20 cellular contexts compared by ENCODE assay signal in the genomic region with DNA sequence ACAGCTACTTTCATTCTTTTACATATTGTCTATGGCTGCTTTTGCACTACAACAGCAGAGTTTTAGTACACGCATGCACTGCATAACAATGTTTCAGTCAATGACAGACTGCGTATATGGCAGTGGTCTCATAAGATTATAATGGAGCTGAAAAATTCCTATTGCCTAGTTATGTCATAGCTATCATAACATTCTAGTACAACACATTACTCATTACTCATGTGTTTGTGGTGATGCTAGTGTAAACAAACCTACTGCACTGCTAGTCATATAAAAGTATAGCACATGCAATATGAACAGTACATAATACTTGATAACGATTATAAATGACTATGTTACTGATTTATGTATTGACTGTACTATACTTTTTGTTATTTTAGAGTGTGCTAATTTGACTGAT. TPM values are rescaled to one million over a fixed set of nuclear protein-coding genes. Genes with fewer than 3 reads are reported as not detected.
DNase-seq lines count a peak whose midpoint lies in the region; ATAC-seq and TF ChIP-seq lines count a peak whose summit lies in the region.
"Had no signal": no experiment of that assay in that cellular context is flagged by ENCODE, and none has a peak within 500 bp of the region (broad histone marks: within the 10 kb centered on the region; RNA-seq: fewer than 3 reads in every experiment).

No MANE protein-coding gene starts in this region.

- peak; percentile 45 for ATAC-seq in foreskin keratinocyte
- no peak for ATAC-seq in left ventricle myocardium superior
- ATAC-seq in Right ventricle myocardium inferior = no peak
- ATAC-seq in right lobe of liver = no peak
- ATAC-seq: HepG2 had no signal

- H3K27me3 ChIP-seq in foreskin keratinocyte (peaks cover 3% of the 10 kb centered on the region), right lobe of liver (no peaks in the 10 kb centered on the region)

- H3K4me1 ChIP-seq in foreskin keratinocyte (no peaks in the 10 kb centered on the region), right lobe of liver (no peaks in the 10 kb centered on the region)

- no peaks in the 10 kb centered on the region for H3K36me3 ChIP-seq in right lobe of liver

- WGBS in right lobe of liver (ENCODE audit: insufficient coverage, low coverage, low lambda C conversion rate, missing lambda C conversion rate) = 83% methylated on average over 3 of the region's 3 CpGs

- TF ChIP-seq POLR2A in right lobe of liver (IDR thresholded peaks at IDR 0.05) = no peak

- H3K9me3 ChIP-seq in right lobe of liver = no peaks in the 10 kb centered on the region

- H3K4me3 ChIP-seq in right lobe of liver = no peak overlapping the region
- H3K4me3 ChIP-seq: SK-N-MC had no signal

- DNase-seq in ELR (ENCODE audit: low read depth) = peak; percentile 71
- DNase-seq in LHCN-M2 (ENCODE audit: low read depth) = peak; percentile 36
- DNase-seq in amniotic epithelial cell (ENCODE audit: low read depth) = peak; percentile 13
- DNase-seq in foreskin keratinocyte = peak in 1 of 2 donors; percentile 28
- DNase-seq in ecto neural progenitor cell (ENCODE audit: low spot score) = no peak
- DNase-seq in left ventricle myocardium superior = no peak
- DNase-seq in Right ventricle myocardium inferior (ENCODE audit: missing footprints) = no peak
- no peak for DNase-seq in right lobe of liver
- DNase-seq: AML-193; CD4-positive, CD25-positive, alpha-beta regulatory T cell; Karpas-422; MV-4-11; NCI-H1436 treated with DMSO at 0.1 percent for 48 hours; NCI-H2081; NCI-H2227 treated with DMSO at 0.1 percent for 48 hours; NCI-H526 treated with DMSO at 0.1 percent for 48 hours; NK-92 treated with Interleukin-12 subunit alpha and Interleukin-12 subunit beta, amount 100 ng/mL, for 24 hours; OCI-M1 had no signal

- TF ChIP-seq CTCF in foreskin keratinocyte (conservative IDR thresholded peaks at IDR 0.05) (no peak), right lobe of liver (IDR thresholded peaks at IDR 0.05) (no peak)

- intact Hi-C loops in left ventricle myocardium superior (cut with micrococcal nuclease) = no loop called here
- intact Hi-C loops in Right ventricle myocardium inferior (cut with DNase I) = no loop called here
- intact Hi-C loops in right lobe of liver (cut with DNase I) = no loop called here

- H3K27ac ChIP-seq in foreskin keratinocyte (no peak overlapping the region), right lobe of liver (no peak overlapping the region)
- H3K27ac ChIP-seq: SK-N-MC had no signal

RNA-seq across cellular contexts. Expression of gene QTRT2, which starts 47.9 kb away (rescaled TPM):
- 14.9 and 16.8 TPM in 2 replicates for total RNA-seq in LHCN-M2 (2014; rRNA removed)
- polyA plus RNA-seq in LHCN-M2 (2012) = 4.2 TPM
- 23.4 and 27.9 TPM in 2 replicates for total RNA-seq in foreskin keratinocyte
- polyA plus RNA-seq in foreskin keratinocyte = 7.4 and 9.8 TPM in 2 replicates
- total RNA-seq in left ventricle myocardium superior = 3.6 TPM
- 4.3 TPM for total RNA-seq in Right ventricle myocardium inferior
- total RNA-seq in right lobe of liver = 1 to 10 TPM; 6.3 to 9.8 (median 7.8) TPM

RNA-seq across cellular contexts. Expression of gene CCDC191, which starts 48.1 kb away (rescaled TPM):
- total RNA-seq in LHCN-M2 (2014; rRNA removed) = 0.51 and 1.3 TPM in 2 replicates
- polyA plus RNA-seq in LHCN-M2 (2012) = 0.29 TPM
- total RNA-seq in foreskin keratinocyte = 1.7 and 1.9 TPM in 2 replicates
- polyA plus RNA-seq in foreskin keratinocyte = 0.55 and 0.70 TPM in 2 replicates
- total RNA-seq in left ventricle myocardium superior = 0.99 TPM
- 0.78 TPM for total RNA-seq in Right ventricle myocardium inferior
- 1 to 10 TPM in 3 of 6 experiments, under 1 TPM in 3; 0.43 to 1.6 (median 0.96) TPM for total RNA-seq in right lobe of liver

Comparison
In these comparisons a context has a peak if more than half of its experiments do, and no peak if none do; other contexts are left out.
1. DNase-seq: peak in ELR (single experiment), LHCN-M2 (single experiment) and amniotic epithelial cell (single experiment); none in ecto neural progenitor cell (single experiment), left ventricle myocardium superior (single experiment), Right ventricle myocardium inferior (single experiment) and right lobe of liver (0 of 3).